ENCODE assay signal across 7 cellular contexts in genomic region chr22:27823221-27823620, GRCh38. TPM values are rescaled to one million over a fixed set of nuclear protein-coding genes. Genes with fewer than 3 reads are reported as not detected.
"Had no signal": no experiment of that assay in that cellular context is flagged by ENCODE, and none has a peak within 500 bp of the region (broad histone marks: within the 10 kb centered on the region; RNA-seq: fewer than 3 reads in every experiment).

No MANE protein-coding gene starts in this region.

- ATAC-seq: GM23338, HepG2 had no signal

- H3K4me3 ChIP-seq: GM23338 had no signal

- DNase-seq: H9, HCEC 1CT, HFFc6 had no signal

- H3K27ac ChIP-seq: HL-60 had no signal

RNA-seq across cellular contexts. Expression of gene MN1, which starts 21.7 kb away (rescaled TPM):
- total RNA-seq: HepG2 had no signal
- polyA plus RNA-seq: IgD-negative memory B cell had no signal
